ENCODE assay signal across 8 cellular contexts in genomic region chr1:167219646-167220536, GRCh38. TPM values are rescaled to one million over a fixed set of nuclear protein-coding genes. Genes with fewer than 3 reads are reported as not detected.
DNase-seq lines count a peak whose midpoint lies in the region; ATAC-seq and TF ChIP-seq lines count a peak whose summit lies in the region.

No MANE protein-coding gene starts in this region.

- CTCF ChIA-PET in activated CD4-positive, alpha-beta T cell treated with anti-CD3 and anti-CD28 coated beads, Interleukin-2, amount 10 ng/mL, durations not matched to agents 7 days and 5 days (lab: Charles Lee), result interaction anchor here (0.6 to 5.9 kb wide), 46 partner anchors 9 to 496 kb away, joined by 3 to 46 read pairs (median 4); partner anchors contain the start of genes CD247, STYXL2 and TADA1

- peak overlapping the region; percentile 63 to 93 (median 84) for H3K4me2 ChIP-seq in BLaER1 treated with 17β-estradiol and CSF1 and Interleukin-3, amounts not matched to agents 10 nM and 100 nM

- no peaks in the 10 kb centered on the region for H3K36me3 ChIP-seq in BLaER1 treated with 17β-estradiol and CSF1 and Interleukin-3, amounts not matched to agents 10 nM and 100 nM
- H3K36me3 ChIP-seq in left lung, result no peaks in the 10 kb centered on the region

- peaks cover under 1% of the 10 kb centered on the region for H3K27me3 Mint-ChIP-seq in activated CD4-positive, alpha-beta T cell treated with anti-CD3 and anti-CD28 coated beads, Interleukin-2, amount 10 ng/mL, durations not matched to agents 7 days and 5 days

- H3K4me1 ChIP-seq in BLaER1 treated with 17β-estradiol and CSF1 and Interleukin-3, amounts not matched to agents 10 nM and 100 nM, result peaks cover 24 to 34% (median 32%) of the 10 kb centered on the region in 10 experiments
- H3K4me1 ChIP-seq in left lung, result peaks cover 9 to 22% of the 10 kb centered on the region in 2 donors

- intact Hi-C loops in left lung (cut with DNase I), result loop anchor here in 1 of 2 donors (10.0 kb wide), 1 partner anchor 155 kb away; no protein-coding TSS in a partner anchor

- POLR2A ChIA-PET in activated CD4-positive, alpha-beta T cell treated with anti-CD3 and anti-CD28 coated beads, Interleukin-2, amount 10 ng/mL, durations not matched to agents 7 days and 5 days (lab: Charles Lee), result interaction anchor here (0.6 to 1.4 kb wide), 8 partner anchors 9 to 381 kb away, joined by 3 to 6 read pairs (median 3); partner anchors contain the start of gene POGK

- H4K20me1 ChIP-seq in BLaER1 treated with 17β-estradiol and CSF1 and Interleukin-3, amounts not matched to agents 10 nM and 100 nM, result peaks cover 0 to 21% (median 0%) of the 10 kb centered on the region in 11 experiments; a peak in 6 of 22 replicates

- peaks cover 0 to 14% (median 8%) of the 10 kb centered on the region in 11 experiments; a peak in 18 of 22 replicates for H3K9me3 ChIP-seq in BLaER1 treated with 17β-estradiol and CSF1 and Interleukin-3, amounts not matched to agents 10 nM and 100 nM (replicated peaks in 1 of 11)
- no peaks in the 10 kb centered on the region for H3K9me3 ChIP-seq in left lung

- H3K9ac ChIP-seq in BLaER1 treated with 17β-estradiol and CSF1 and Interleukin-3, amounts not matched to agents 10 nM and 100 nM, result peak overlapping the region; percentile 79 to 96 (median 89)

- H3K27ac ChIP-seq in BLaER1 treated with 17β-estradiol and CSF1 and Interleukin-3, amounts not matched to agents 10 nM and 100 nM, result peak overlapping the region; percentile 21 to 97 (median 90); a peak in 21 of 22 replicates
- H3K27ac ChIP-seq in left lung, result peak overlapping the region; percentile 82 to 83

- DNase-seq in NCI-H526 treated with DMSO at 0.1 percent for 48 hours (lab: John Stamatoyannopoulos, UW), result peak; percentile 99
- peak; percentile 94 for DNase-seq in activated CD4-positive, alpha-beta T cell treated with anti-CD3 and anti-CD28 coated beads, Interleukin-2, amount 10 ng/mL, durations not matched to agents 7 days and 5 days
- peak; percentile 81 for DNase-seq in dermis blood vessel endothelial cell
- peak; percentile 90 to 93 for DNase-seq in left lung
- DNase-seq in stimulated activated CD4-positive, alpha-beta T cell treated with anti-CD3 and anti-CD28 coated beads, Interleukin-4, amount 100 ng/mL, for 1 hour, result peak; percentile 88

- H3K4me3 Mint-ChIP-seq in activated CD4-positive, alpha-beta T cell treated with anti-CD3 and anti-CD28 coated beads, Interleukin-2, amount 10 ng/mL, durations not matched to agents 7 days and 5 days, result peak overlapping the region; percentile 94

- TF ChIP-seq CTCF in left lung (IDR thresholded peaks at IDR 0.05), result no peak

- H3K27ac Mint-ChIP-seq in activated CD4-positive, alpha-beta T cell treated with anti-CD3 and anti-CD28 coated beads, Interleukin-2, amount 10 ng/mL, durations not matched to agents 7 days and 5 days, result peak overlapping the region; percentile 99

- ATAC-seq in GM19372 (IDR thresholded peaks at IDR 0.05; ENCODE audit: low read depth, unreplicated experiment) (peak; percentile 29), HG03520 (IDR thresholded peaks at IDR 0.05; ENCODE audit: unreplicated experiment) (peak; percentile 27), left lung (peak; percentile 71)

- H3K36me3 Mint-ChIP-seq in activated CD4-positive, alpha-beta T cell treated with anti-CD3 and anti-CD28 coated beads, Interleukin-2, amount 10 ng/mL, durations not matched to agents 7 days and 5 days (ENCODE audit: low read depth), result peaks cover 2% of the 10 kb centered on the region

- H3K9me3 Mint-ChIP-seq in activated CD4-positive, alpha-beta T cell treated with anti-CD3 and anti-CD28 coated beads, Interleukin-2, amount 10 ng/mL, durations not matched to agents 7 days and 5 days, result peaks cover 3% of the 10 kb centered on the region

- H3K27me3 ChIP-seq in BLaER1 treated with 17β-estradiol and CSF1 and Interleukin-3, amounts not matched to agents 10 nM and 100 nM, result no peaks in the 10 kb centered on the region
- H3K27me3 ChIP-seq in left lung, result no peaks in the 10 kb centered on the region

- H3K4me1 Mint-ChIP-seq in activated CD4-positive, alpha-beta T cell treated with anti-CD3 and anti-CD28 coated beads, Interleukin-2, amount 10 ng/mL, durations not matched to agents 7 days and 5 days, result peaks cover 32% of the 10 kb centered on the region

- peak overlapping the region; percentile 78 to 96 (median 86) for H3K4me3 ChIP-seq in BLaER1 treated with 17β-estradiol and CSF1 and Interleukin-3, amounts not matched to agents 10 nM and 100 nM
- peak overlapping the region; percentile 77 to 98 for H3K4me3 ChIP-seq in left lung

RNA-seq across cellular contexts. Expression of gene POU2F1, which starts 0.8 kb away (rescaled TPM):
- 10 to 100 TPM; 22.0 to 22.3 TPM for total RNA-seq in activated CD4-positive, alpha-beta T cell treated with anti-CD3 and anti-CD28 coated beads, Interleukin-2, amount 10 ng/mL, durations not matched to agents 7 days and 5 days
- total RNA-seq in dermis blood vessel endothelial cell (5.6 and 8.2 TPM in 2 replicates), left lung (10 to 100 TPM; 15.2 to 16.2 TPM)

Comparison
In these comparisons a context has a peak if more than half of its experiments do, and no peak if none do; other contexts are left out.
1. Peak in every context shown above with its lines: DNase-seq, ATAC-seq, H3K4me3 ChIP-seq and H3K27ac ChIP-seq.